Comparison of ENCODE assay signal across 11 cellular contexts in the genomic region with DNA sequence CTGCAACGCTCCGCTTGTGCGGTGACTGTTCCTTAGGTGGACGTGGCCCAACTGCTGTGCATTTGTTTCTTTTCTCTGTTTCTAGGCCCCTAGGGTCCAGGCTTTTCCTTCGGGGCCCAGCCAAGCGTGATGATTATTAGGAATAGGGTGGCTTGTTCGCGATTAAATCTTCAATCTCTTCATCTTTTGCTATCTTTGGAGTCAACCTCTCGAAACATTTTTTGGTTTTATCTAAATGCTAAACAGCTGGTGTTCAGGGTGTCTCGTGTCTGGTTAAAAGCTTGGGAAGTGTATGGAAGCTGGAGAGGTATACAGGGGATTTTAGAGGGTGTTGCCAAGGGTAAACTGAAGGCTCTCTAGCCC. TPM values are rescaled to one million over a fixed set of nuclear protein-coding genes. Genes with fewer than 3 reads are reported as not detected.
DNase-seq lines count a peak whose midpoint lies in the region; ATAC-seq, FAIRE-seq and TF ChIP-seq lines count a peak whose summit lies in the region.
"Had no signal": no experiment of that assay in that cellular context is flagged by ENCODE, and none has a peak within 500 bp of the region (broad histone marks: within the 10 kb centered on the region; RNA-seq: fewer than 3 reads in every experiment).

No MANE protein-coding gene starts in this region.

- H3K9me3 ChIP-seq in HepG2 (ENCODE audit: low read length) (no peaks in the 10 kb centered on the region), right lobe of liver (no peaks in the 10 kb centered on the region), adipocyte (ENCODE audit: control insufficient read depth, low read length) (no peaks in the 10 kb centered on the region)
- H3K9me3 ChIP-seq: left lung, SJSA1 had no signal

- no peak for TF ChIP-seq RAD21 in HepG2 (CRISPR knock-in tag; IDR thresholded peaks at IDR 0.05)

- 13% methylated on average over 8 of the region's 10 CpGs for whole genome bisulfite sequencing in HepG2 (ENCODE audit: low lambda C conversion rate)
- 9% methylated on average over 8 of the region's 10 CpGs for WGBS in right lobe of liver (ENCODE audit: insufficient coverage, low coverage, low lambda C conversion rate, missing lambda C conversion rate)

- POLR2A ChIA-PET in HepG2 (lab: Yijun Ruan, JAX) = no interaction called here

- TF ChIP-seq POLR2A in HepG2 (IDR thresholded peaks at IDR 0.05; ENCODE audit: insufficient read depth in 1 of 2, low read depth in 2 of 2, low read length in 2 of 2) (no peak), right lobe of liver (IDR thresholded peaks at IDR 0.05) (no peak)

- no peaks in the 10 kb centered on the region for H4K20me1 ChIP-seq in HepG2 (ENCODE audit: insufficient read depth, low read length)

- H3K4me3 ChIP-seq in HepG2 (replicated peaks in 1 of 3; ENCODE audit: insufficient read depth in 1 of 3, low read depth in 2 of 3, low read length in 3 of 3) (peak overlapping the region in 1 of 3 experiments; percentile 43; a peak in 1 of 6 replicates), right lobe of liver (no peak overlapping the region), adipocyte (ENCODE audit: low read length) (peak overlapping the region; percentile 58)
- H3K4me3 ChIP-seq: SJSA1 had no signal

- H3K79me2 ChIP-seq in HepG2 (ENCODE audit: insufficient read depth, low read length) = no peaks in the 10 kb centered on the region

- in situ Hi-C loops in HepG2 (cut with HindIII; ENCODE audit: extremely low pct_ligation_motif_present, low pct_unique_long_range_greater_than_20kb) = no loop called here

- TF ChIP-seq EP300 in HepG2 (IDR thresholded peaks at IDR 0.05; ENCODE audit: low read depth in 2 of 2, low read length in 2 of 2) (no peak), HepG2 (CRISPR knock-in tag; IDR thresholded peaks at IDR 0.05; ENCODE audit: borderline replicate concordance) (no peak)

- BruUV-seq in HepG2 (replicated peaks; lab: Mats Ljungman, UMichigan) = no TSS peak

- no peaks in the 10 kb centered on the region for H3K36me3 ChIP-seq in HepG2 (replicated peaks in 1 of 2; ENCODE audit: control insufficient read depth in 1 of 2, insufficient read depth in 2 of 2, low read length in 2 of 2)
- H3K36me3 ChIP-seq in right lobe of liver = no peaks in the 10 kb centered on the region
- no peaks in the 10 kb centered on the region for H3K36me3 ChIP-seq in adipocyte (ENCODE audit: control insufficient read depth, insufficient read depth, low read length, severe bottlenecking)
- H3K36me3 ChIP-seq: left lung, SJSA1 had no signal

- no peak for TF ChIP-seq CTCF in HepG2 (CRISPR knock-in tag; IDR thresholded peaks at IDR 0.05)
- TF ChIP-seq CTCF in right lobe of liver (IDR thresholded peaks at IDR 0.05) = no peak
- no peak for TF ChIP-seq CTCF in mesothelial cell of epicardium (IDR thresholded peaks at IDR 0.05; ENCODE audit: unreplicated experiment)

- no peaks in the 10 kb centered on the region for H3K9me3 Mint-ChIP-seq in mesothelial cell of epicardium

- H3K4me3 Mint-ChIP-seq in mesothelial cell of epicardium = peak overlapping the region; percentile 77

- H3K27me3 ChIP-seq in HepG2 (ENCODE audit: control insufficient read depth in 1 of 2, insufficient read depth in 2 of 2, low read length in 2 of 2) (peaks cover 3 to 35% of the 10 kb centered on the region in 2 experiments; a peak in 4 of 5 replicates), right lobe of liver (no peaks in the 10 kb centered on the region), adipocyte (replicated peaks; ENCODE audit: control insufficient read depth, insufficient read depth, low read length) (peaks cover 31% of the 10 kb centered on the region)

- H3K4me2 ChIP-seq in HepG2 (ENCODE audit: low read depth, low read length) = peak overlapping the region; percentile 23; the same call in 1 of the 2 replicates

- DNase-seq in HepG2 (ENCODE audit: low spot score) (no peak), right lobe of liver (no peak), adipocyte (ENCODE audit: low read depth) (no peak), mesothelial cell of epicardium (ENCODE audit: low spot score in 2 of 2, unreplicated experiment in 2 of 2) (no peak), GOT3 (lab: John Stamatoyannopoulos, UW) (no peak)
- no peak for DNase-seq in effector CD8-positive, alpha-beta T cell (lab: John Stamatoyannopoulos, UW)
- no peak for DNase-seq in activated CD4-positive, alpha-beta T cell treated with anti-CD3 and anti-CD28 coated beads for 48 hours

- intact Hi-C loops in HepG2 (cut with micrococcal nuclease; ENCODE audit: unreplicated experiment) = no loop called here
- intact Hi-C loops in right lobe of liver (cut with DNase I) = no loop called here

- CTCF ChIA-PET in HepG2 (lab: Yijun Ruan, JAX; ENCODE audit: low intra/inter-chr PET ratio, low total read pairs) = no interaction called here

- H3K36me3 Mint-ChIP-seq in mesothelial cell of epicardium = no peaks in the 10 kb centered on the region

- no peak overlapping the region for H2AFZ ChIP-seq in HepG2 (ENCODE audit: low read length)

- H3K4me1 Mint-ChIP-seq in mesothelial cell of epicardium = peaks cover 16% of the 10 kb centered on the region

- H3K9ac ChIP-seq in HepG2 (ENCODE audit: insufficient read depth, low read depth, low read length) (no peak overlapping the region), adipocyte (ENCODE audit: low read length) (no peak overlapping the region)

- H3K27me3 Mint-ChIP-seq in mesothelial cell of epicardium (ENCODE audit: low read depth) = peaks cover 59% of the 10 kb centered on the region

- H3K4me1 ChIP-seq in HepG2 (ENCODE audit: insufficient read depth, low read length) = 0 out of 2 replicates have a peak, but pooled peaks cover 5% of the 10 kb centered on the region
- H3K4me1 ChIP-seq in right lobe of liver = peaks cover 0 to 5% (median 0%) of the 10 kb centered on the region in 4 donors
- H3K4me1 ChIP-seq in adipocyte (ENCODE audit: control insufficient read depth, insufficient read depth, low read length) = peaks cover 9% of the 10 kb centered on the region

- no peak for FAIRE-seq in HepG2 (lab: Jason Lieb, UNC)
- FAIRE-seq: HTR-8/SVneo had no signal

- no peak for ATAC-seq in HepG2
- ATAC-seq in right lobe of liver = no peak
- no peak for ATAC-seq in GM19455 (IDR thresholded peaks at IDR 0.05; ENCODE audit: unreplicated experiment)

- H3K27ac Mint-ChIP-seq in mesothelial cell of epicardium = no peak overlapping the region

- H3K27ac ChIP-seq in HepG2 (ENCODE audit: extremely low read length, insufficient read depth, low read length) (no peak overlapping the region), right lobe of liver (no peak overlapping the region)
- H3K27ac ChIP-seq: left lung, SJSA1 had no signal

TF ChIP-seq in HepG2, 621 proteins besides CTCF, POLR2A, EP300 and RAD21:
- TF ChIP-seq ZNF24 (IDR thresholded peaks at IDR 0.05) = no peak

RNA-seq across cellular contexts. Expression of a gene that starts 0.8 kb away (rescaled TPM):
- total RNA-seq in HepG2 (2016; rRNA removed; fragmentation: Illumina TruSeq; extraction: Trizol) = not detected in 2 replicates
- total RNA-seq in HepG2 (2016; cell fraction: cytosol; rRNA removed; fragmentation: Illumina TruSeq; extraction: Trizol; ENCODE audit: low read depth) = not detected in 2 replicates
- total RNA-seq in HepG2 (2016; cell fraction: insoluble cytoplasmic fraction; rRNA removed; fragmentation: Illumina TruSeq; extraction: Trizol) = not detected in 2 replicates
- not detected in 2 replicates for total RNA-seq in HepG2 (2016; cell fraction: membrane; rRNA removed; fragmentation: Illumina TruSeq; extraction: Trizol)
- total RNA-seq in HepG2 (2016; cell fraction: nucleus; rRNA removed; fragmentation: Illumina TruSeq; extraction: Trizol) = not detected in 2 replicates
- not detected in 2 replicates for polyA plus RNA-seq in HepG2 (2011; rRNA removed)
- polyA plus RNA-seq in HepG2 (2011; cell fraction: cytosol; rRNA removed) = not detected in 2 replicates
- not detected in 2 replicates for polyA plus RNA-seq in HepG2 (2011; cell fraction: nucleus; rRNA removed)
- polyA plus RNA-seq in HepG2 (2012) = not detected in 2 replicates
- polyA plus RNA-seq in HepG2 (2016; cell fraction: cytosol; fragmentation: Illumina TruSeq; extraction: Trizol; ENCODE audit: low read depth) = not detected in 2 replicates
- polyA plus RNA-seq in HepG2 (2016; cell fraction: insoluble cytoplasmic fraction; fragmentation: Illumina TruSeq; extraction: Trizol; ENCODE audit: low read depth) = not detected in 2 replicates
- not detected in 2 replicates for polyA plus RNA-seq in HepG2 (2016; cell fraction: membrane; fragmentation: Illumina TruSeq; extraction: Trizol; ENCODE audit: low read depth)
- not detected in 2 replicates for polyA plus RNA-seq in HepG2 (2016; cell fraction: nucleus; fragmentation: Illumina TruSeq; extraction: Trizol; ENCODE audit: insufficient read depth, low read depth)
- not detected in 2 replicates for polyA minus RNA-seq in HepG2 (2011; rRNA and poly(A)+ RNA removed; ENCODE audit: low replicate concordance)
- not detected in 2 replicates for polyA minus RNA-seq in HepG2 (2011; cell fraction: cytosol; rRNA and poly(A)+ RNA removed)
- not detected in 2 replicates for polyA minus RNA-seq in HepG2 (2011; cell fraction: nucleus; rRNA and poly(A)+ RNA removed)
- under 1 TPM in 3 of 6 experiments, not detected in 3; 0.07 to 0.26 (median 0.15) TPM for total RNA-seq in right lobe of liver
- total RNA-seq in mesothelial cell of epicardium = 2.6 to 4.3 TPM (median 2.7 TPM) in 3 replicates
- total RNA-seq: SJSA1 had no signal
